8 cellular contexts compared by ENCODE assay signal in the genomic region with DNA sequence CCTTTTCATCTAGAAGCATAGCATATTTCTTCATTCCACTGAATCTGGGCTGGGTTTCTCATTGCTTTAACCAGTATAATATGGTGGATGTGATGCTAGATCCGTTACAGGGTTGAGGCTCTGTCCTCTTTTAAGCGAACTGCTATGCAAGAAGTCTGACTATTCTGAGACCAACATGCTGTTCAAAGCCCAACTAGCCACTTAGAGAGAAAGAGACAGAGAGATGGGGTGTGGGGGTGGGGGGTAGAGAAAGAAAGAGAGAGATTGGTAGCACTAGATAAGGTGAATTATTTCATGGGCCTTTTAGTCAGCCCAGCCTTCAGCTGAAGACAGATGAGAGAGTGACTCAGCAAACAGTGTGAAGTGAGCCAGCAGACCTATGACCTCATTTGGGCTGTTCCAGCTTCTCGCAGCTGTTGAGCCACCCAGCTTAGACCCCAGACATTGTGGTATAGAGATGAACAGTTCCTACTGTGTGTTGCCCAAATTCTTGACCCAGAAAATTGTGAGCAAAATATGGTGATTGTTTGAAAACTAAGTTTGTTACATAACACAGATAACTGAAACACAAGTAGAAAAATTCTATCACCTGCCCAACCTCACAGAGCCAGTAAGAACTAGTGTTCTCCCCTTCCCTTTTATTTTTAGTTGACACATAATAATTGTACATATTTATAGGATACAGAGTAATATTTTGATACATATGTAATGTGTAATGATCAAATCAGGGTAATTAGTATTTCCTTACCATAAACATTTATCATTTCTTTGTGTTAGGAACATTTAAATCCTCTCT. TPM values are rescaled to one million over a fixed set of nuclear protein-coding genes. Genes with fewer than 3 reads are reported as not detected.
DNase-seq lines count a peak whose midpoint lies in the region; ATAC-seq and TF ChIP-seq lines count a peak whose summit lies in the region.

No MANE protein-coding gene starts in this region.

- H3K36me3 ChIP-seq in HUES64 (ENCODE audit: insufficient read depth, low read length): no peaks in the 10 kb centered on the region

- peak overlapping the region; percentile 50; the same call in 1 of the 2 replicates for H3K27ac ChIP-seq in HUES64 (ENCODE audit: low read depth, low read length)

- peaks cover 24% of the 10 kb centered on the region for H3K4me1 ChIP-seq in HUES64 (ENCODE audit: insufficient read depth, low read length)

- intact Hi-C loops in head of caudate nucleus (cut with DNase I): no loop called here
- intact Hi-C loops in lower leg skin (cut with DNase I; ENCODE audit: low total_unique reads): no loop called here

- peak; percentile 89 for ATAC-seq in GM21576 (IDR thresholded peaks at IDR 0.05; ENCODE audit: unreplicated experiment)

- H3K9me3 ChIP-seq in HUES64 (ENCODE audit: insufficient read depth, low read depth, low read length): peaks cover 3% of the 10 kb centered on the region; the same call in 1 of the 2 replicates

- no peak overlapping the region; the same call in 1 of the 2 replicates for H3K9ac ChIP-seq in HUES64 (ENCODE audit: low read depth, low read length)

- TF ChIP-seq CTCF in lower leg skin (IDR thresholded peaks at IDR 0.05): no peak

- no peaks in the 10 kb centered on the region for H3K27me3 Mint-ChIP-seq in T-helper 2 cell treated with Interferon-gamma antibody and Interleukin-4, amounts not matched to agents 5 μg/mL and 100 μg/mL, for 36 hours (ENCODE audit: low read depth)

- H3K27me3 ChIP-seq in HUES64 (ENCODE audit: insufficient read depth, low read length): no peaks in the 10 kb centered on the region

- peak; percentile 40 for DNase-seq in GDM1 (lab: John Stamatoyannopoulos, UW)
- peak; percentile 22 for DNase-seq in T-helper 2 cell treated with Interferon-gamma antibody and Interleukin-4, amounts not matched to agents 5 μg/mL and 100 μg/mL, for 36 hours (ENCODE audit: low spot score)
- peak in 38 of 42 donors; percentile 14 to 86 (median 58) for DNase-seq in head of caudate nucleus
- peak; percentile 41 for DNase-seq in pulmonary artery endothelial cell (ENCODE audit: low read depth, low spot score)
- DNase-seq in lower leg skin (ENCODE audit: low spot score in 2 of 2): no peak
- DNase-seq in activated naive CD4-positive, alpha-beta T cell treated with anti-CD3 and anti-CD28 coated beads, Interleukin-2, amount 50 U/mL, for 16 hours: no peak

- WGBS in HUES64: 89% methylated on average over 3 of the region's 3 CpGs
- WGBS in lower leg skin, 2 donors: 67 to 70% methylated on average over 3 of the region's 3 CpGs

- peaks cover 4% of the 10 kb centered on the region for H3K36me3 Mint-ChIP-seq in T-helper 2 cell treated with Interferon-gamma antibody and Interleukin-4, amounts not matched to agents 5 μg/mL and 100 μg/mL, for 36 hours (ENCODE audit: low read depth)

- peak overlapping the region; percentile 31 for H3K27ac Mint-ChIP-seq in T-helper 2 cell treated with Interferon-gamma antibody and Interleukin-4, amounts not matched to agents 5 μg/mL and 100 μg/mL, for 36 hours

- no peak overlapping the region for H3K4me3 ChIP-seq in HUES64 (ENCODE audit: low read length)
- H3K4me3 ChIP-seq in lower leg skin (ENCODE audit: low read depth, poor library complexity, severe bottlenecking): no peak overlapping the region

- no peak overlapping the region for H3K4me3 Mint-ChIP-seq in T-helper 2 cell treated with Interferon-gamma antibody and Interleukin-4, amounts not matched to agents 5 μg/mL and 100 μg/mL, for 36 hours

- H3K4me1 Mint-ChIP-seq in T-helper 2 cell treated with Interferon-gamma antibody and Interleukin-4, amounts not matched to agents 5 μg/mL and 100 μg/mL, for 36 hours (ENCODE audit: low read depth): peaks cover 12% of the 10 kb centered on the region

- peaks cover 12% of the 10 kb centered on the region for H3K9me3 Mint-ChIP-seq in T-helper 2 cell treated with Interferon-gamma antibody and Interleukin-4, amounts not matched to agents 5 μg/mL and 100 μg/mL, for 36 hours

- no peak for TF ChIP-seq POLR2A in lower leg skin (IDR thresholded peaks at IDR 0.05)

RNA-seq across cellular contexts. Expression of a gene that starts 40.7 kb away (rescaled TPM):
- polyA plus RNA-seq in HUES64 (2013, experiment 1 of 2): 20.3 TPM
- polyA plus RNA-seq in HUES64 (2013, experiment 2 of 2): 20.2 TPM
- total RNA-seq in pulmonary artery endothelial cell (53.1 and 67.4 TPM in 2 replicates), lower leg skin (10 to 100 TPM in 1 of 4 donors, 1 to 10 TPM in 3; 4.4 to 12.3 (median 5.7) TPM)

Comparison
In these comparisons a context has a peak if more than half of its experiments do, and no peak if none do; other contexts are left out.
1. DNase-seq: peak in GDM1 (single experiment), T-helper 2 cell treated with Interferon-gamma antibody and Interleukin-4, amounts not matched to agents 5 μg/mL and 100 μg/mL, for 36 hours (single experiment), head of caudate nucleus (38 of 42) and pulmonary artery endothelial cell (single experiment); none in lower leg skin (0 of 2) and activated naive CD4-positive, alpha-beta T cell treated with anti-CD3 and anti-CD28 coated beads, Interleukin-2, amount 50 U/mL, for 16 hours (single experiment).